ENCODE assay signal across 30 cellular contexts in the genomic region with DNA sequence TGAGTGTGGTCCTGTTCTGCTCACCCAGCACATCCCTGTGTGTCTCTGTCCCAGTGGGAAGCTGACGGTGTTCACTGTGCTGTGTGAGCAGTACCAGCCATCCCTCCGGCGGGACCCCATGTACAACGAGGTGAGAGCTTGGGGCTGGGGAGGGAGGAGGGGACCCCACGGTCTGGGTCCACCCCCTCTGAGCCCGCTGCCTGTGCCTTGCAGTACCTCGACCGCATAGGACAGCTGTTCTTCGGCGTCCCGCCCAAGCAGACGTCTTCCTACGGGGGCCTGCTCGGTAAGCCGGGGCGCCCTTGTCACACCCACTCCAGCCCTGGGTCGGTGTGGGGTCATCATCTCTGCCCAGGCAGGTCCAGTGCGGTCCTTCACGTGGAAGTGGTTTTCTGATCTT.
"Had no signal": no experiment of that assay in that cellular context is flagged by ENCODE, and none has a peak within 500 bp of the region (broad histone marks: within the 10 kb centered on the region; RNA-seq: fewer than 3 reads in every experiment).

No MANE protein-coding gene starts in this region.

- H3K9me3 Mint-ChIP-seq: activated CD4-positive, alpha-beta memory T cell treated with anti-CD3 and anti-CD28 coated beads for 36 hours; activated CD4-positive, alpha-beta T cell treated with anti-CD3 and anti-CD28 coated beads, Interleukin-2, amount 10 ng/mL, durations not matched to agents 24 days and 14 days; activated T-cell treated with anti-CD3 and anti-CD28 coated beads, Interleukin-2, amount 50 U/mL, for 24 hours; nephron had no signal

- DNase-seq: activated CD4-positive, alpha-beta memory T cell treated with anti-CD3 and anti-CD28 coated beads for 36 hours; activated CD4-positive, alpha-beta T cell treated with anti-CD3 and anti-CD28 coated beads, Interleukin-2, amount 10 ng/mL, durations not matched to agents 24 days and 14 days; activated CD4-positive, CD25-positive, alpha-beta regulatory T cell treated with anti-CD3 and anti-CD28 coated beads, Interleukin-2, amount 50 U/mL, for 72 hours; activated CD8-positive, alpha-beta memory T cell treated with anti-CD3 and anti-CD28 coated beads, Interleukin-2, amount 50 U/mL, for 48 hours; activated gamma-delta T cell treated with Interleukin-2 at 50 U/mL for 16 hours; activated naive CD4-positive, alpha-beta T cell treated with anti-CD3 and anti-CD28 coated beads, Interleukin-2, amount 50 U/mL, for 16 hours; activated T-cell treated with anti-CD3 and anti-CD28 coated beads, Interleukin-2, amount 50 U/mL, for 24 hours; amniotic stem cell; dermis blood vessel endothelial cell; effector CD8-positive, alpha-beta T cell; esophagus squamous epithelium; foreskin melanocyte; kidney glomerular epithelial cell; lower lobe of right lung; mesenchymal stem cell; stomach; T-helper 17 cell; T1000; thyroid gland had no signal

- H3K9me3 ChIP-seq: esophagus squamous epithelium, heart right ventricle, lower lobe of right lung, neutrophil, pancreas, right atrium auricular region, stomach, thyroid gland, upper lobe of left lung, vagina had no signal

- H3K27ac ChIP-seq: epithelial cell of prostate, esophagus squamous epithelium, heart right ventricle, lower lobe of right lung, neutrophil, pancreas, right atrium auricular region, thyroid gland, upper lobe of left lung, vagina had no signal

- H3K4me3 ChIP-seq: esophagus squamous epithelium, heart right ventricle, lower lobe of right lung, pancreas, right atrium auricular region, stomach, thyroid gland, upper lobe of left lung, vagina had no signal

- ATAC-seq: heart right ventricle, left lobe of liver, lower lobe of right lung, pancreas, T-helper 17 cell had no signal

- H3K4me3 Mint-ChIP-seq: activated CD4-positive, alpha-beta memory T cell treated with anti-CD3 and anti-CD28 coated beads for 36 hours; activated CD4-positive, alpha-beta T cell treated with anti-CD3 and anti-CD28 coated beads, Interleukin-2, amount 10 ng/mL, durations not matched to agents 24 days and 14 days; activated T-cell treated with anti-CD3 and anti-CD28 coated beads, Interleukin-2, amount 50 U/mL, for 24 hours; nephron had no signal

- H3K27me3 ChIP-seq: esophagus squamous epithelium, heart right ventricle, neutrophil, pancreas, right atrium auricular region, stomach, thyroid gland, upper lobe of left lung, vagina had no signal

- H3K4me1 Mint-ChIP-seq: nephron had no signal

- H3K27ac Mint-ChIP-seq: activated CD4-positive, alpha-beta memory T cell treated with anti-CD3 and anti-CD28 coated beads for 36 hours; activated CD4-positive, alpha-beta T cell treated with anti-CD3 and anti-CD28 coated beads, Interleukin-2, amount 10 ng/mL, durations not matched to agents 24 days and 14 days; activated T-cell treated with anti-CD3 and anti-CD28 coated beads, Interleukin-2, amount 50 U/mL, for 24 hours; nephron; T-helper 17 cell had no signal

- FAIRE-seq: colon, endometrium, pancreas had no signal

- H3K27me3 Mint-ChIP-seq: activated CD4-positive, alpha-beta memory T cell treated with anti-CD3 and anti-CD28 coated beads for 36 hours; activated CD4-positive, alpha-beta T cell treated with anti-CD3 and anti-CD28 coated beads, Interleukin-2, amount 10 ng/mL, durations not matched to agents 24 days and 14 days; activated T-cell treated with anti-CD3 and anti-CD28 coated beads, Interleukin-2, amount 50 U/mL, for 24 hours; T-helper 17 cell had no signal

- H3K4me1 ChIP-seq: pancreas, vagina had no signal
